In genomic region chr3:111069974-111070751, GRCh38 we compare ENCODE assay signal across 8 cellular contexts. TPM values are rescaled to one million over a fixed set of nuclear protein-coding genes. Genes with fewer than 3 reads are reported as not detected.
DNase-seq lines count a peak whose midpoint lies in the region; ATAC-seq, FAIRE-seq and TF ChIP-seq lines count a peak whose summit lies in the region.

No MANE protein-coding gene starts in this region.

- H2AFZ ChIP-seq in HepG2 (ENCODE audit: low read length), result no peak overlapping the region

- H3K27ac ChIP-seq in HepG2 (ENCODE audit: extremely low read length, insufficient read depth, low read length) (peak overlapping the region; percentile 89), stomach (peak overlapping the region; percentile 94 to 96 (median 96))

- H3K4me1 ChIP-seq in HepG2 (ENCODE audit: insufficient read depth, low read length), result peaks cover 48% of the 10 kb centered on the region
- H3K4me1 ChIP-seq in stomach, result peaks cover 11 to 38% (median 23%) of the 10 kb centered on the region in 4 donors

- ATAC-seq in HepG2, result peak; percentile 15

- TF ChIP-seq CTCF in AG04449 (IDR thresholded peaks at IDR 0.05; ENCODE audit: insufficient read depth, low read length, missing control alignments) (no peak), cardiac fibroblast (IDR thresholded peaks at IDR 0.05; ENCODE audit: low read depth, low read length) (no peak), HepG2 (CRISPR knock-in tag; IDR thresholded peaks at IDR 0.05) (no peak), stomach (IDR thresholded peaks at IDR 0.05) (no peak)

- CTCF ChIA-PET in AG04449 (lab: Yijun Ruan, JAX), result interaction anchor here (3.2 kb wide), 1 partner anchor 10 kb away, joined by 13 read pairs; no protein-coding TSS in a partner anchor
- CTCF ChIA-PET in HepG2 (lab: Yijun Ruan, JAX; ENCODE audit: low intra/inter-chr PET ratio, low total read pairs), result no interaction called here

- no peak for TF ChIP-seq POLR2A in HepG2 (IDR thresholded peaks at IDR 0.05; ENCODE audit: insufficient read depth in 1 of 2, low read depth in 2 of 2, low read length in 2 of 2)
- TF ChIP-seq POLR2A in stomach (IDR thresholded peaks at IDR 0.05), result no peak

- H3K27me3 ChIP-seq in HepG2 (ENCODE audit: control insufficient read depth in 1 of 2, insufficient read depth in 2 of 2, low read length in 2 of 2), result no peaks in the 10 kb centered on the region; a peak in 1 of 5 replicates
- H3K27me3 ChIP-seq in stomach, result peaks cover 0 to 6% (median 0%) of the 10 kb centered on the region in 3 donors

- peaks cover 31% of the 10 kb centered on the region for H3K79me2 ChIP-seq in HepG2 (ENCODE audit: insufficient read depth, low read length)

- DNase-seq in AG04449 (ENCODE audit: low read depth, low spot score) (no peak), cardiac fibroblast (ENCODE audit: low read depth in 2 of 2) (peak; percentile 12 to 51), HepG2 (ENCODE audit: low spot score) (no peak), stomach (no peak), NCI-H1436 (lab: John Stamatoyannopoulos, UW) (no peak), NK-92 (lab: John Stamatoyannopoulos, UW; ENCODE audit: unreplicated experiment) (no peak), dermis blood vessel endothelial cell (no peak)

- H4K20me1 ChIP-seq in HepG2 (ENCODE audit: insufficient read depth, low read length), result peaks cover 3% of the 10 kb centered on the region; the same call in 1 of the 2 replicates

- H3K9ac ChIP-seq in HepG2 (ENCODE audit: insufficient read depth, low read depth, low read length), result peak overlapping the region; percentile 88

- TF ChIP-seq RAD21 in Ishikawa (IDR thresholded peaks at IDR 0.05; ENCODE audit: low read depth) (no peak), HepG2 (CRISPR knock-in tag; IDR thresholded peaks at IDR 0.05) (no peak)

- H3K4me2 ChIP-seq in HepG2 (ENCODE audit: low read depth, low read length), result peak overlapping the region; percentile 97

- BruUV-seq in HepG2 (replicated peaks; lab: Mats Ljungman, UMichigan), result no TSS peak

- H3K36me3 ChIP-seq in HepG2 (replicated peaks in 1 of 2; ENCODE audit: control insufficient read depth in 1 of 2, insufficient read depth in 2 of 2, low read length in 2 of 2) (no peaks in the 10 kb centered on the region), stomach (no peaks in the 10 kb centered on the region)

- intact Hi-C loops in HepG2 (cut with micrococcal nuclease; ENCODE audit: unreplicated experiment), result loop anchor here (2.0 to 5.0 kb wide), 3 partner anchors 58 to 188 kb away; no protein-coding TSS in a partner anchor
- intact Hi-C loops in stomach (cut with DNase I; ENCODE audit: low total_unique reads), result no loop called here

- 12% methylated on average over 22 of the region's 24 CpGs for WGBS in HepG2 (ENCODE audit: low lambda C conversion rate)
- 7 to 15% (median 10%) methylated on average over 24 of the region's 24 CpGs for WGBS in stomach, 5 donors

- in situ Hi-C loops in HepG2 (cut with HindIII; ENCODE audit: extremely low pct_ligation_motif_present, low pct_unique_long_range_greater_than_20kb), result loop anchor here (10.0 kb wide), 1 partner anchor 125 kb away; no protein-coding TSS in a partner anchor

- H3K9me3 ChIP-seq in HepG2 (ENCODE audit: low read length), result no peaks in the 10 kb centered on the region
- no peaks in the 10 kb centered on the region for H3K9me3 ChIP-seq in stomach

- POLR2A ChIA-PET in AG04449 (lab: Yijun Ruan, JAX), result interaction anchor here (0.5 to 1.1 kb wide), 3 partner anchors 169 to 543 kb away, joined by 3 to 4 read pairs (median 3); no protein-coding TSS in a partner anchor
- POLR2A ChIA-PET in HepG2 (lab: Yijun Ruan, JAX), result interaction anchor here (1.4 kb wide), 1 partner anchor 297 kb away, joined by 7 read pairs; no protein-coding TSS in a partner anchor

- peak overlapping the region; percentile 86 for H3K4me3 ChIP-seq in AG04449 (ENCODE audit: low read depth, low read length)
- H3K4me3 ChIP-seq in cardiac fibroblast (replicated peaks in 1 of 2; ENCODE audit: low read depth in 2 of 2, low read length in 2 of 2), result peak overlapping the region; percentile 90 to 91
- peak overlapping the region; percentile 96 to 97 (median 96) for H3K4me3 ChIP-seq in HepG2 (replicated peaks in 1 of 3; ENCODE audit: insufficient read depth in 1 of 3, low read depth in 2 of 3, low read length in 3 of 3)
- peak overlapping the region; percentile 77 to 91 (median 89) for H3K4me3 ChIP-seq in stomach

- no peak for FAIRE-seq in HepG2 (lab: Jason Lieb, UNC)

- TF ChIP-seq EP300 in Ishikawa (IDR thresholded peaks at IDR 0.05; ENCODE audit: borderline replicate concordance) (no peak), HepG2 (IDR thresholded peaks at IDR 0.05; ENCODE audit: low read depth in 2 of 2, low read length in 2 of 2) (no peak), HepG2 (CRISPR knock-in tag; IDR thresholded peaks at IDR 0.05; ENCODE audit: borderline replicate concordance) (no peak), stomach (IDR thresholded peaks at IDR 0.05) (no peak)

TF ChIP-seq in Ishikawa, 13 proteins besides CTCF, POLR2A, EP300 and RAD21 (continues in another document):
- TF ChIP-seq TEAD4 (IDR thresholded peaks at IDR 0.05) (no peak), MAX (IDR thresholded peaks at IDR 0.05) (0 out of 2 replicates have a peak, but pooled peaks have one; percentile 5), TAF1 (IDR thresholded peaks at IDR 0.05; ENCODE audit: low read depth) (no peak)

TF ChIP-seq in HepG2, 621 proteins besides CTCF, POLR2A, EP300 and RAD21 (continues in another document):
- TF ChIP-seq KMT2A (CRISPR knock-in tag; IDR thresholded peaks at IDR 0.05), result no peak
- no peak for TF ChIP-seq AGO1 (IDR thresholded peaks at IDR 0.05; ENCODE audit: low read depth, low read length, poor library complexity, severe bottlenecking)
- TF ChIP-seq ZNF292 (CRISPR knock-in tag; IDR thresholded peaks at IDR 0.05; ENCODE audit: borderline replicate concordance, low read depth), result peak; percentile 18; the same call in 1 of the 2 replicates
- TF ChIP-seq FOXC1 (CRISPR knock-in tag; IDR thresholded peaks at IDR 0.05; ENCODE audit: borderline replicate concordance), result 0 out of 2 replicates have a peak, but pooled peaks have one; percentile 20
- TF ChIP-seq ZNF770 (CRISPR knock-in tag; IDR thresholded peaks at IDR 0.05), result no peak
- peak; percentile 36; the same call in 1 of the 2 replicates for TF ChIP-seq UBTF (CRISPR knock-in tag; IDR thresholded peaks at IDR 0.05)

RNA-seq across cellular contexts. Expression of gene NECTIN3, which starts 1.5 kb away (rescaled TPM):
- total RNA-seq in HepG2 (2016; rRNA removed; fragmentation: Illumina TruSeq; extraction: Trizol) (28.7 and 45.1 TPM in 2 replicates), stomach (10 to 100 TPM in 4 of 5 donors, 1 to 10 TPM in 1; 5.8 to 92.3 (median 20.4) TPM), dermis blood vessel endothelial cell (57.7 and 106 TPM in 2 replicates)
- total RNA-seq in HepG2 (2016; cell fraction: cytosol; rRNA removed; fragmentation: Illumina TruSeq; extraction: Trizol; ENCODE audit: low read depth), result 85.1 and 110 TPM in 2 replicates
- 28.0 and 47.2 TPM in 2 replicates for total RNA-seq in HepG2 (2016; cell fraction: insoluble cytoplasmic fraction; rRNA removed; fragmentation: Illumina TruSeq; extraction: Trizol)
- 66.1 and 83.0 TPM in 2 replicates for total RNA-seq in HepG2 (2016; cell fraction: membrane; rRNA removed; fragmentation: Illumina TruSeq; extraction: Trizol)
- total RNA-seq in HepG2 (2016; cell fraction: nucleus; rRNA removed; fragmentation: Illumina TruSeq; extraction: Trizol), result 52.9 and 66.5 TPM in 2 replicates
- polyA plus RNA-seq in HepG2 (2011; rRNA removed) (9.1 and 10.4 TPM in 2 replicates), stomach (1 to 10 TPM; 2.7 to 8.1 (median 5.0) TPM)
- polyA plus RNA-seq in HepG2 (2011; cell fraction: cytosol; rRNA removed), result 4.9 and 8.6 TPM in 2 replicates
- polyA plus RNA-seq in HepG2 (2011; cell fraction: nucleus; rRNA removed), result 4.9 and 7.2 TPM in 2 replicates
- 10.2 TPM in 2 replicates for polyA plus RNA-seq in HepG2 (2012)
- polyA plus RNA-seq in HepG2 (2016; cell fraction: cytosol; fragmentation: Illumina TruSeq; extraction: Trizol; ENCODE audit: low read depth), result 1.2 and 1.3 TPM in 2 replicates
- 10.9 and 12.8 TPM in 2 replicates for polyA plus RNA-seq in HepG2 (2016; cell fraction: insoluble cytoplasmic fraction; fragmentation: Illumina TruSeq; extraction: Trizol; ENCODE audit: low read depth)
- polyA plus RNA-seq in HepG2 (2016; cell fraction: membrane; fragmentation: Illumina TruSeq; extraction: Trizol; ENCODE audit: low read depth), result 2.6 and 3.2 TPM in 2 replicates
- 16.9 and 18.8 TPM in 2 replicates for polyA plus RNA-seq in HepG2 (2016; cell fraction: nucleus; fragmentation: Illumina TruSeq; extraction: Trizol; ENCODE audit: insufficient read depth, low read depth)
- 18.5 and 21.9 TPM in 2 replicates for polyA minus RNA-seq in HepG2 (2011; rRNA and poly(A)+ RNA removed; ENCODE audit: low replicate concordance)
- 29.8 and 30.9 TPM in 2 replicates for polyA minus RNA-seq in HepG2 (2011; cell fraction: cytosol; rRNA and poly(A)+ RNA removed)
- polyA minus RNA-seq in HepG2 (2011; cell fraction: nucleus; rRNA and poly(A)+ RNA removed), result 94.6 and 102 TPM in 2 replicates

Comparison
In these comparisons a context has a peak if more than half of its experiments do, and no peak if none do; other contexts are left out.
1. DNase-seq: peak in cardiac fibroblast (2 of 2); none in AG04449 (single experiment), HepG2 (single experiment), stomach (single experiment), NCI-H1436 (single experiment), NK-92 (single experiment) and dermis blood vessel endothelial cell (single experiment).
2. Peak in every context shown above with its lines, with median percentiles within 50 percentile points of each other: H3K4me3 ChIP-seq.